ENCODE assay signal across 1 cellular context in genomic region chr11:11306855-11307254, GRCh38.
TF ChIP-seq lines count a peak whose summit lies in the region.

No MANE protein-coding gene starts in this region.

TF ChIP-seq in IMR-90, 13 proteins besides CTCF, POLR2A, EP300 and RAD21:
- TF ChIP-seq USF2 (IDR thresholded peaks at IDR 0.05; ENCODE audit: low read depth, low read length) = no peak
- TF ChIP-seq MAZ (IDR thresholded peaks at IDR 0.05; ENCODE audit: borderline replicate concordance, low read depth, low read length) = no peak
- no peak for TF ChIP-seq MXI1 (IDR thresholded peaks at IDR 0.05; ENCODE audit: borderline replicate concordance, low read depth, low read length)
- no peak for TF ChIP-seq RFX5 (IDR thresholded peaks at IDR 0.05; ENCODE audit: low read depth, low read length)
